26 cellular contexts compared by ENCODE assay signal in the genomic region with DNA sequence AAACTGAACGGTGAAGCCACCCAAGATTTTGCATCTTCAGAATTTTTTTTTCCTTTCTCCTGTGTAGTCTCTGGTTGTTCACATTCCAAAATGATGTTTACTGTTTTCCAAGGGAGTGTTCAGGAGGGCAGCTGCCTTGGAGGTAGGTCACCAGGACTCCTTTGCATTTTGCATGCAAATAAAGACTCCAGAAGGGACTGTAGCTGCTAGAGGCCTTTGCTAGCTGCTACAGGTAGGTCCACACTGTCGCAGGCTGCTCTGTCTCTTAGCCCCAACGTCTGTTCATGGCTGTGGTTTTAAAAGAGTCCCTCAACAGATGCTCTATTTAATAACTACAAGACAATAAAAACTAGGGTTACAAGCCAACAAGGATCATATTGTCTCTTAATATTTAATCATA. TPM values are rescaled to one million over a fixed set of nuclear protein-coding genes. Genes with fewer than 3 reads are reported as not detected.
DNase-seq lines count a peak whose midpoint lies in the region; ATAC-seq and TF ChIP-seq lines count a peak whose summit lies in the region.
"Had no signal": no experiment of that assay in that cellular context is flagged by ENCODE, and none has a peak within 500 bp of the region (broad histone marks: within the 10 kb centered on the region; RNA-seq: fewer than 3 reads in every experiment).

No MANE protein-coding gene starts in this region.

- no peak overlapping the region for H3K4me2 ChIP-seq in PC-3 (ENCODE audit: low read length)
- H3K4me2 ChIP-seq: PC-9 had no signal

- peaks cover 95% of the 10 kb centered on the region for H3K4me1 Mint-ChIP-seq in activated T-cell treated with anti-CD3 and anti-CD28 coated beads, Interleukin-2, amount 50 U/mL, for 24 hours (ENCODE audit: low read depth)

- no peak overlapping the region for H3K4me3 ChIP-seq in PC-3 (ENCODE audit: low read length)
- H3K4me3 ChIP-seq in iPS-20b (ENCODE audit: low read length): 0 out of 2 replicates have a peak overlapping the region, but pooled peaks have one; percentile 13
- no peak overlapping the region for H3K4me3 ChIP-seq in upper lobe of left lung
- H3K4me3 ChIP-seq in spleen: no peak overlapping the region
- H3K4me3 ChIP-seq: coronary artery, PC-9, stomach had no signal

- peaks cover 76% of the 10 kb centered on the region for H3K36me3 ChIP-seq in PC-3 (ENCODE audit: low read depth, low read length)
- peaks cover 98% of the 10 kb centered on the region for H3K36me3 ChIP-seq in iPS-20b (ENCODE audit: insufficient read depth, low read depth, low read length)
- H3K36me3 ChIP-seq in upper lobe of left lung: peaks cover 0 to 11% (median 1%) of the 10 kb centered on the region in 4 donors
- H3K36me3 ChIP-seq in spleen: peaks cover 0 to 86% (median 4%) of the 10 kb centered on the region in 6 donors

- peak; percentile 39 for ATAC-seq in PC-3
- ATAC-seq in upper lobe of left lung (ENCODE audit: low FRiP score in 2 of 2): no peak
- ATAC-seq in GM18520 (IDR thresholded peaks at IDR 0.05; ENCODE audit: unreplicated experiment): no peak
- ATAC-seq: left colon had no signal

- H3K9me3 ChIP-seq in PC-3 (ENCODE audit: low read length): no peaks in the 10 kb centered on the region
- H3K9me3 ChIP-seq in iPS-20b (ENCODE audit: insufficient read depth, low read depth, low read length): no peaks in the 10 kb centered on the region
- H3K9me3 ChIP-seq in upper lobe of left lung: no peaks in the 10 kb centered on the region
- H3K9me3 ChIP-seq in spleen: no peaks in the 10 kb centered on the region
- H3K9me3 ChIP-seq: stomach had no signal

- WGBS in upper lobe of left lung, 2 donors: 70 to 71% methylated on average over 3 of the region's 3 CpGs
- WGBS in spleen, 5 donors: 69 to 90% (median 81%) methylated on average over 3 of the region's 3 CpGs

- no peak for DNase-seq in activated T-cell treated with anti-CD3 and anti-CD28 coated beads, Interleukin-2, amount 50 U/mL, for 24 hours
- DNase-seq in activated T-cell treated with anti-CD3 and anti-CD28 coated beads, Interleukin-2, amount 50 U/mL, for 1 hour: no peak
- DNase-seq in PC-3: no peak
- DNase-seq in GM19240 (ENCODE audit: insufficient read length, low spot score): no peak
- no peak for DNase-seq in upper lobe of left lung
- DNase-seq in spleen: no peak
- DNase-seq: activated CD4-positive, alpha-beta T cell treated with anti-CD3 and anti-CD28 coated beads, Interleukin-2, amount 50 U/mL, for 48 hours; activated naive CD4-positive, alpha-beta T cell; C1 segment of cervical spinal cord; GDM1; KBM-7; left colon; naive B cell; NCI-H1694; NCI-H2227 treated with DMSO at 0.1 percent for 48 hours; PC-9; retina; SHP77; stimulated activated CD4-positive, alpha-beta T cell treated with anti-CD3 and anti-CD28 coated beads, Interleukin-4, amount 100 ng/mL, for 24 hours; stomach; trophoblast cell had no signal

- H3K4me1 ChIP-seq in PC-3 (ENCODE audit: insufficient read depth, low read length) (0 out of 2 replicates have a peak, but pooled peaks cover 5% of the 10 kb centered on the region), iPS-20b (ENCODE audit: insufficient read depth, low read length) (peaks cover 18% of the 10 kb centered on the region), upper lobe of left lung (peaks cover 3 to 12% (median 9%) of the 10 kb centered on the region in 4 donors), spleen (peaks cover 6 to 67% (median 34%) of the 10 kb centered on the region in 6 donors)

- H3K36me3 Mint-ChIP-seq in activated T-cell treated with anti-CD3 and anti-CD28 coated beads, Interleukin-2, amount 50 U/mL, for 24 hours (ENCODE audit: low read depth): peaks cover 98% of the 10 kb centered on the region

- peak overlapping the region; percentile 52 for H3K27ac Mint-ChIP-seq in activated T-cell treated with anti-CD3 and anti-CD28 coated beads, Interleukin-2, amount 50 U/mL, for 24 hours
- H3K27ac Mint-ChIP-seq: memory B cell, naive B cell had no signal

- H3K27me3 ChIP-seq in PC-3 (ENCODE audit: low read length) (no peaks in the 10 kb centered on the region), iPS-20b (ENCODE audit: insufficient read depth, low read length) (no peaks in the 10 kb centered on the region), upper lobe of left lung (no peaks in the 10 kb centered on the region), spleen (replicated peaks in 1 of 7) (no peaks in the 10 kb centered on the region)
- H3K27me3 ChIP-seq: stomach had no signal

- peaks cover 94% of the 10 kb centered on the region for H3K79me2 ChIP-seq in PC-3 (ENCODE audit: low read length)

- no peak for TF ChIP-seq EP300 in upper lobe of left lung (IDR thresholded peaks at IDR 0.05)

- H3K9ac ChIP-seq in PC-3 (ENCODE audit: low read length): no peak overlapping the region
- no peak overlapping the region for H3K9ac ChIP-seq in iPS-20b (ENCODE audit: low read depth, low read length)

- H3K9me3 Mint-ChIP-seq in activated T-cell treated with anti-CD3 and anti-CD28 coated beads, Interleukin-2, amount 50 U/mL, for 24 hours: no peaks in the 10 kb centered on the region
- H3K9me3 Mint-ChIP-seq: memory B cell had no signal

- no peak overlapping the region for H3K27ac ChIP-seq in PC-3 (ENCODE audit: low read length)
- H3K27ac ChIP-seq in iPS-20b (ENCODE audit: low read length): no peak overlapping the region
- no peak overlapping the region for H3K27ac ChIP-seq in upper lobe of left lung
- H3K27ac ChIP-seq in spleen: no peak overlapping the region
- H3K27ac ChIP-seq: coronary artery, PC-9, stomach, VCaP had no signal

- TF ChIP-seq POLR2A in upper lobe of left lung (IDR thresholded peaks at IDR 0.05) (no peak), spleen (IDR thresholded peaks at IDR 0.05) (no peak)

- POLR2A ChIA-PET in PC-3 (lab: Charles Lee; ENCODE audit: unreplicated experiment): no interaction called here

- intact Hi-C loops in PC-3 (cut with micrococcal nuclease): no loop called here
- intact Hi-C loops in spleen (cut with DNase I; ENCODE audit: low total_unique reads): no loop called here

- TF ChIP-seq CTCF in PC-3 (conservative IDR thresholded peaks at IDR 0.05; ENCODE audit: low read depth, low read length): no peak
- TF ChIP-seq CTCF in upper lobe of left lung (IDR thresholded peaks at IDR 0.05): no peak
- TF ChIP-seq CTCF in spleen (IDR thresholded peaks at IDR 0.05 in 8 of 11, conservative IDR thresholded peaks at IDR 0.05 in 3 of 11): no peak

- no peaks in the 10 kb centered on the region for H3K27me3 Mint-ChIP-seq in activated T-cell treated with anti-CD3 and anti-CD28 coated beads, Interleukin-2, amount 50 U/mL, for 24 hours
- H3K27me3 Mint-ChIP-seq: memory B cell, naive B cell had no signal

- no peaks in the 10 kb centered on the region for H3F3A ChIP-seq in PC-3 (ENCODE audit: low read length, unreplicated experiment)

- 0 out of 2 replicates have a peak, but pooled peaks cover under 1% of the 10 kb centered on the region for H4K20me1 ChIP-seq in PC-3 (ENCODE audit: low read length)

- no TSS peak for BruUV-seq in PC-3 (replicated peaks; lab: Mats Ljungman, UMichigan)

- H3K4me3 Mint-ChIP-seq in activated T-cell treated with anti-CD3 and anti-CD28 coated beads, Interleukin-2, amount 50 U/mL, for 24 hours: no peak overlapping the region
- H3K4me3 Mint-ChIP-seq: memory B cell, naive B cell had no signal

- H2AFZ ChIP-seq in PC-3 (ENCODE audit: low read length): no peak overlapping the region
- H2AFZ ChIP-seq: PC-9 had no signal

- H3K9me2 ChIP-seq in PC-3 (replicated peaks; ENCODE audit: low read length): no peaks in the 10 kb centered on the region

- CTCF ChIA-PET in PC-3 (lab: Charles Lee): no interaction called here

RNA-seq across cellular contexts. Expression of a gene that starts 11.4 kb away (rescaled TPM):
- 200 and 240 TPM in 2 replicates for total RNA-seq in PC-3 (2014; rRNA removed)
- 100 to 1,000 TPM in 5 of 6 donors, 10 to 100 TPM in 1; 74.4 to 370 (median 247) TPM for total RNA-seq in upper lobe of left lung
- total RNA-seq in spleen: 100 to 1,000 TPM; 204 to 566 (median 366) TPM
- polyA plus RNA-seq in spleen: 100 to 1,000 TPM in 1 of 3 donors, 10 to 100 TPM in 2; 67.1 to 112 (median 82.9) TPM
